8 cellular contexts compared by ENCODE assay signal in genomic region chr14:35404246-35404495, GRCh38. TPM values are rescaled to one million over a fixed set of nuclear protein-coding genes. Genes with fewer than 3 reads are reported as not detected.
DNase-seq lines count a peak whose midpoint lies in the region; ATAC-seq, FAIRE-seq and TF ChIP-seq lines count a peak whose summit lies in the region.

No MANE protein-coding gene starts in this region.

- in situ Hi-C loops in K562 (cut with MboI), result loop anchor here (10.0 to 25.0 kb wide), 2 partner anchors 729 to 1067 kb away; no protein-coding TSS in a partner anchor

- TF ChIP-seq POLR2A in K562 (conservative IDR thresholded peaks at IDR 0.05), result no peak

- no peak for TF ChIP-seq RAD21 in K562 (CRISPR knock-in tag; conservative IDR thresholded peaks at IDR 0.05 in 1 of 2, IDR thresholded peaks at IDR 0.05 in 1 of 2)

- H2AFZ ChIP-seq in K562 (ENCODE audit: low read depth, low read length), result peak overlapping the region; percentile 83

- H3K4me2 ChIP-seq in K562 (ENCODE audit: insufficient read depth, low read length), result peak overlapping the region; percentile 83; the same call in 1 of the 2 replicates

- peak; percentile 19 for ATAC-seq in HG03025 (IDR thresholded peaks at IDR 0.05; ENCODE audit: low FRiP score, unreplicated experiment)
- no peak for ATAC-seq in K562
- ATAC-seq in HG03139 (IDR thresholded peaks at IDR 0.05; ENCODE audit: unreplicated experiment), result no peak

- H3K4me3 ChIP-seq in AG04449 (ENCODE audit: low read depth, low read length), result peak overlapping the region; percentile 87
- H3K4me3 ChIP-seq in K562, result peak overlapping the region; percentile 89
- peak overlapping the region; percentile 89 for H3K4me3 ChIP-seq in mononuclear cell (ENCODE audit: low read length)

- no peaks in the 10 kb centered on the region for H3K9me3 ChIP-seq in K562 (replicated peaks; ENCODE audit: control insufficient read depth, insufficient read depth, low read depth, low read length)
- H3K9me3 ChIP-seq in mononuclear cell (ENCODE audit: low read depth, low read length), result no peaks in the 10 kb centered on the region

- H3K27me3 ChIP-seq in K562 (ENCODE audit: control insufficient read depth in 2 of 2, insufficient read depth in 2 of 2, low read length in 2 of 2) (no peaks in the 10 kb centered on the region), mononuclear cell (ENCODE audit: insufficient read depth, low read length) (no peaks in the 10 kb centered on the region)

- BruUV-seq in K562 (replicated peaks; lab: Mats Ljungman, UMichigan), result no TSS peak

- DNase-seq in AG04449 (ENCODE audit: low read depth, low spot score) (no peak), K562 (ENCODE audit: extremely low read depth in 1 of 4, low spot score in 3 of 4) (no peak), LoVo (ENCODE audit: low spot score) (no peak), DMS 273 treated with DMSO at 0.1 percent for 48 hours (lab: John Stamatoyannopoulos, UW) (no peak), frontal cortex (ENCODE audit: low spot score in 2 of 2) (no peak)

- POLR2A ChIA-PET in AG04449 (lab: Yijun Ruan, JAX) (interaction anchor here (0.8 to 3.7 kb wide), 20 partner anchors 10 to 268 kb away, joined by 3 to 44 read pairs (median 6); partner anchors contain the start of gene PSMA6), K562 (lab: Yijun Ruan, JAX) (interaction anchor here (0.6 to 4.2 kb wide), 20 partner anchors 12 to 282 kb away, joined by 3 to 49 read pairs (median 4); partner anchors contain the start of genes PPP2R3C and PSMA6)

- peak overlapping the region; percentile 96 for H3K27ac ChIP-seq in K562 (ENCODE audit: extremely low read depth, low read depth, low read length)

- intact Hi-C loops in K562 (cut with micrococcal nuclease), result loop anchor here (5.0 to 10.0 kb wide), 4 partner anchors 37 to 359 kb away; partner anchors contain the start of genes FAM177A1 and PSMA6

- H3K79me2 ChIP-seq in K562 (ENCODE audit: control insufficient read depth, insufficient read depth, low read length), result peaks cover 39% of the 10 kb centered on the region

- H4K20me1 ChIP-seq in K562 (replicated peaks; ENCODE audit: control insufficient read depth, insufficient read depth, low read length), result no peaks in the 10 kb centered on the region

- WGBS in K562 (ENCODE audit: insufficient coverage, low coverage, missing lambda C conversion rate), result 0% methylated on average over 9 of the region's 33 CpGs

- H3K36me3 ChIP-seq in K562 (ENCODE audit: control insufficient read depth, insufficient read depth, low read length), result peaks cover 39% of the 10 kb centered on the region

- peaks cover 23 to 28% of the 10 kb centered on the region in 2 experiments for H3K4me1 ChIP-seq in K562 (replicated peaks in 1 of 2; ENCODE audit: control insufficient read depth in 2 of 2, insufficient read depth in 2 of 2, low read length in 2 of 2)
- H3K4me1 ChIP-seq in mononuclear cell (ENCODE audit: insufficient read depth, low read length), result peaks cover 59% of the 10 kb centered on the region

- FAIRE-seq in K562 (lab: Jason Lieb, UNC), result no peak
- no peak for FAIRE-seq in frontal cortex (lab: Jason Lieb, UNC)

- H3K9ac ChIP-seq in K562 (ENCODE audit: insufficient read depth in 1 of 2, low read depth in 2 of 2, low read length in 2 of 2), result peak overlapping the region; percentile 84 to 98

- CTCF ChIA-PET in AG04449 (lab: Yijun Ruan, JAX), result interaction anchor here (1.0 to 6.6 kb wide), 22 partner anchors 11 to 285 kb away, joined by 3 to 87 read pairs (median 8); partner anchors contain the start of gene PSMA6
- CTCF ChIA-PET in K562 (lab: Yijun Ruan, JAX; ENCODE audit: low intra/inter-chr PET ratio), result no interaction called here

- TF ChIP-seq EP300 in K562 (IDR thresholded peaks at IDR 0.05; ENCODE audit: low read length), result no peak

- TF ChIP-seq CTCF in AG04449 (IDR thresholded peaks at IDR 0.05; ENCODE audit: insufficient read depth, low read length, missing control alignments) (no peak), K562 (IDR thresholded peaks at IDR 0.05 in 2 of 3, conservative IDR thresholded peaks at IDR 0.05 in 1 of 3; ENCODE audit: insufficient read depth in 2 of 3, low read depth in 1 of 3, low read length in 3 of 3) (no peak)

- H3K9me1 ChIP-seq in K562 (ENCODE audit: control insufficient read depth, insufficient read depth, low read length), result no peaks in the 10 kb centered on the region

TF ChIP-seq in K562, 482 proteins besides CTCF, POLR2A, EP300 and RAD21 (continues in another document):
- no peak for TF ChIP-seq TRIM28 (IDR thresholded peaks at IDR 0.05)
- TF ChIP-seq RBM22 (IDR thresholded peaks at IDR 0.05; ENCODE audit: low read depth, low read length, poor library complexity, severe bottlenecking), result no peak
- TF ChIP-seq CUX1 (CRISPR knock-in tag; IDR thresholded peaks at IDR 0.05), result 0 out of 2 replicates have a peak, but pooled peaks have one; percentile 33
- TF ChIP-seq ZFP36 (IDR thresholded peaks at IDR 0.05; ENCODE audit: low read depth, low read length, partially characterized antibody), result no peak
- no peak for TF ChIP-seq DMBX1 (CRISPR knock-in tag; IDR thresholded peaks at IDR 0.05; ENCODE audit: borderline replicate concordance)
- no peak for TF ChIP-seq RBM25 (IDR thresholded peaks at IDR 0.05; ENCODE audit: low read depth, low read length, severe bottlenecking)
- no peak for TF ChIP-seq SMARCC2 (IDR thresholded peaks at IDR 0.05; ENCODE audit: low read depth)
- TF ChIP-seq ZBTB33 (CRISPR knock-in tag; IDR thresholded peaks at IDR 0.05), result 0 out of 2 replicates have a peak, but pooled peaks have one; percentile 2

RNA-seq across cellular contexts. Expression of gene NFKBIA, which starts 0.4 kb away (rescaled TPM):
- total RNA-seq in K562 (2011; cell fraction: chromatin; rRNA removed; ENCODE audit: low replicate concordance), result 39.0 and 119 TPM in 2 replicates
- total RNA-seq in K562 (2011; cell fraction: nucleolus; rRNA removed), result 77.4 and 121 TPM in 2 replicates
- total RNA-seq in K562 (2011; cell fraction: nucleoplasm; rRNA removed), result 50.6 and 60.0 TPM in 2 replicates
- total RNA-seq in K562 (2014; rRNA removed) (20.9 and 39.6 TPM in 2 replicates), K562 (2014; rRNA removed; fragmentation: Illumina TruSeq; extraction: Trizol) (16.7 and 17.7 TPM in 2 replicates), K562 (2015; rRNA removed; fragmentation: Illumina TruSeq; extraction: Trizol) (31.8 and 34.5 TPM in 2 replicates), K562 (2021) (21.3 and 22.7 TPM in 2 replicates), mononuclear cell (6,701 TPM), frontal cortex (46.5 TPM)
- polyA plus RNA-seq in K562 (2011; rRNA removed) (15.0 and 23.8 TPM in 2 replicates), K562 (2014; fragmentation: Illumina TruSeq; extraction: Trizol) (23.8 and 24.4 TPM in 2 replicates), K562 (2014; fragmentation: Nextera tagmentation; extraction: Ambion mirVana) (1 to 10 TPM; 6.9 to 8.8 TPM), K562 (2014; rRNA removed) (15.3 and 18.2 TPM in 2 replicates)
- polyA plus RNA-seq in K562 (2011; cell fraction: cytosol; rRNA removed), result 17.5 and 26.1 TPM in 2 replicates
- 75.3 and 106 TPM in 2 replicates for polyA plus RNA-seq in K562 (2011; cell fraction: nucleus; rRNA removed)
- 23.5 and 32.0 TPM in 2 replicates for polyA plus RNA-seq in K562 (2012)
- polyA minus RNA-seq in K562 (2011; rRNA and poly(A)+ RNA removed), result 19.5 and 24.3 TPM in 2 replicates
- polyA minus RNA-seq in K562 (2011; cell fraction: cytosol; rRNA and poly(A)+ RNA removed), result 17.6 and 21.0 TPM in 2 replicates
- 67.9 and 90.0 TPM in 2 replicates for polyA minus RNA-seq in K562 (2011; cell fraction: nucleus; rRNA and poly(A)+ RNA removed)

Comparison
In these comparisons a context has a peak if more than half of its experiments do, and no peak if none do; other contexts are left out.
1. RNA of gene NFKBIA, which starts 0.4 kb away (total RNA-seq): 6,701 TPM in mononuclear cell (single experiment); 46.5 TPM in frontal cortex (single experiment) and 16.7 to 121 TPM in K562; every median in the first group is over 10 times any median in the second.
2. Peak in every context shown above with its lines, with median percentiles within 50 percentile points of each other: H3K4me3 ChIP-seq.